Comparison of ENCODE assay signal across 22 cellular contexts in genomic region chr17:64402469-64402868, GRCh38. TPM values are rescaled to one million over a fixed set of nuclear protein-coding genes. Genes with fewer than 3 reads are reported as not detected.
DNase-seq lines count a peak whose midpoint lies in the region; ATAC-seq, FAIRE-seq and TF ChIP-seq lines count a peak whose summit lies in the region.
"Had no signal": no experiment of that assay in that cellular context is flagged by ENCODE, and none has a peak within 500 bp of the region (broad histone marks: within the 10 kb centered on the region; RNA-seq: fewer than 3 reads in every experiment).

No MANE protein-coding gene starts in this region.

- no TSS peak for BruUV-seq in endothelial cell of umbilical vein (replicated peaks; lab: Mats Ljungman, UMichigan)

- H2AFZ ChIP-seq in endothelial cell of umbilical vein (ENCODE audit: low read depth, low read length): no peak overlapping the region
- H2AFZ ChIP-seq: GM23338 had no signal

- H3K36me3 Mint-ChIP-seq in activated CD8-positive, alpha-beta T cell treated with anti-CD3 and anti-CD28 coated beads, Interleukin-2, amount 10 ng/mL, durations not matched to agents 7 days and 5 days (ENCODE audit: low read depth): no peaks in the 10 kb centered on the region
- H3K36me3 Mint-ChIP-seq in activated CD8-positive, alpha-beta T cell treated with anti-CD3 and anti-CD28 coated beads for 36 hours (ENCODE audit: low read depth): peaks cover 13% of the 10 kb centered on the region
- no peaks in the 10 kb centered on the region for H3K36me3 Mint-ChIP-seq in stimulated activated memory B cell treated with anti-CD40 and anti-IgM and Interleukin-4, amounts not matched to agents 10 μg/mL and 1 μg/mL and 100 μg/mL, for 72 hours

- no peaks in the 10 kb centered on the region for H3K27me3 Mint-ChIP-seq in activated CD8-positive, alpha-beta T cell treated with anti-CD3 and anti-CD28 coated beads, Interleukin-2, amount 10 ng/mL, durations not matched to agents 7 days and 5 days (ENCODE audit: low read depth)
- no peaks in the 10 kb centered on the region for H3K27me3 Mint-ChIP-seq in activated CD8-positive, alpha-beta T cell treated with anti-CD3 and anti-CD28 coated beads for 36 hours
- H3K27me3 Mint-ChIP-seq in stimulated activated memory B cell treated with anti-CD40 and anti-IgM and Interleukin-4, amounts not matched to agents 10 μg/mL and 1 μg/mL and 100 μg/mL, for 72 hours: no peaks in the 10 kb centered on the region
- H3K27me3 Mint-ChIP-seq: CD4-positive, alpha-beta T cell had no signal

- POLR2A ChIA-PET in activated CD8-positive, alpha-beta T cell treated with anti-CD3 and anti-CD28 coated beads, Interleukin-2, amount 10 ng/mL, durations not matched to agents 7 days and 5 days (lab: Charles Lee): interaction anchor here (1.3 kb wide), 1 partner anchor 9 kb away, joined by 5 read pairs; no protein-coding TSS in a partner anchor
- POLR2A ChIA-PET in activated CD8-positive, alpha-beta T cell treated with anti-CD3 and anti-CD28 coated beads for 36 hours (lab: Charles Lee): interaction anchor here (1.4 kb wide), 1 partner anchor 33 kb away, joined by 3 read pairs; no protein-coding TSS in a partner anchor
- POLR2A ChIA-PET in endothelial cell of umbilical vein (lab: Charles Lee): no interaction called here

- no peak for DNase-seq in activated CD8-positive, alpha-beta T cell treated with anti-CD3 and anti-CD28 coated beads, Interleukin-2, amount 10 ng/mL, durations not matched to agents 7 days and 5 days
- no peak for DNase-seq in activated CD8-positive, alpha-beta T cell treated with anti-CD3 and anti-CD28 coated beads for 36 hours
- DNase-seq in NCI-H82 treated with DMSO at 0.1 percent for 48 hours (lab: John Stamatoyannopoulos, UW; ENCODE audit: unreplicated experiment): peak; percentile 70
- DNase-seq in endothelial cell of umbilical vein (ENCODE audit: low read depth, low spot score): no peak
- no peak for DNase-seq in transverse colon
- no peak for DNase-seq in NCI-H1694 treated with DMSO at 0.1 percent for 48 hours (lab: John Stamatoyannopoulos, UW)
- DNase-seq: 8988T, Calu3, GF-D8, HCEC 1CT, KBM-7, NCI-H1105, NCI-H1694, NCI-H510A, NCI-H748 treated with DMSO at 0.1 percent for 48 hours, RPMI8226, SJCRH30 had no signal

- peak overlapping the region; percentile 60 for H3K27ac ChIP-seq in endothelial cell of umbilical vein (ENCODE audit: insufficient read depth, low read depth, low read length)
- H3K27ac ChIP-seq in transverse colon: peak overlapping the region in 1 of 4 donors; percentile 25
- H3K27ac ChIP-seq: SJCRH30 had no signal

- H3K9me3 ChIP-seq in endothelial cell of umbilical vein (replicated peaks; ENCODE audit: control insufficient read depth, insufficient read depth, low read length) (no peaks in the 10 kb centered on the region), transverse colon (no peaks in the 10 kb centered on the region)
- H3K9me3 ChIP-seq: SJCRH30 had no signal

- H3K9ac ChIP-seq in endothelial cell of umbilical vein (replicated peaks; ENCODE audit: extremely low read depth, insufficient read depth, low read length): no peak overlapping the region

- FAIRE-seq in endothelial cell of umbilical vein (lab: Jason Lieb, UNC): no peak

- H4K20me1 ChIP-seq in endothelial cell of umbilical vein (replicated peaks; ENCODE audit: control insufficient read depth, extremely low read depth, insufficient read depth, low read length): no peaks in the 10 kb centered on the region

- peaks cover 40% of the 10 kb centered on the region for H3K4me1 ChIP-seq in endothelial cell of umbilical vein (ENCODE audit: control insufficient read depth, extremely low read depth, insufficient read depth, low read length)
- peaks cover 0 to 2% (median 0%) of the 10 kb centered on the region in 4 donors for H3K4me1 ChIP-seq in transverse colon

- no peak for TF ChIP-seq CTCF in activated CD8-positive, alpha-beta T cell treated with anti-CD3 and anti-CD28 coated beads for 36 hours (IDR thresholded peaks at IDR 0.05)
- no peak for TF ChIP-seq CTCF in endothelial cell of umbilical vein (IDR thresholded peaks at IDR 0.05; ENCODE audit: extremely low read depth in 1 of 2, insufficient read depth in 1 of 2, low read depth in 1 of 2, low read length in 2 of 2)
- TF ChIP-seq CTCF in transverse colon (IDR thresholded peaks at IDR 0.05): no peak

- TF ChIP-seq POLR2A in endothelial cell of umbilical vein (IDR thresholded peaks at IDR 0.05; ENCODE audit: low read depth, low read length): no peak
- no peak for TF ChIP-seq POLR2A in transverse colon (IDR thresholded peaks at IDR 0.05)

- peak overlapping the region; percentile 22 for H3K27ac Mint-ChIP-seq in activated CD8-positive, alpha-beta T cell treated with anti-CD3 and anti-CD28 coated beads, Interleukin-2, amount 10 ng/mL, durations not matched to agents 7 days and 5 days
- no peak overlapping the region for H3K27ac Mint-ChIP-seq in activated CD8-positive, alpha-beta T cell treated with anti-CD3 and anti-CD28 coated beads for 36 hours
- H3K27ac Mint-ChIP-seq in stimulated activated memory B cell treated with anti-CD40 and anti-IgM and Interleukin-4, amounts not matched to agents 10 μg/mL and 1 μg/mL and 100 μg/mL, for 72 hours: peak overlapping the region; percentile 93
- H3K27ac Mint-ChIP-seq: GM23338 had no signal

- ATAC-seq in activated CD8-positive, alpha-beta T cell treated with anti-CD3 and anti-CD28 coated beads, Interleukin-2, amount 10 ng/mL, durations not matched to agents 7 days and 5 days: no peak
- ATAC-seq in activated CD8-positive, alpha-beta T cell treated with anti-CD3 and anti-CD28 coated beads for 36 hours: no peak
- no peak for ATAC-seq in stimulated activated memory B cell treated with anti-CD40 and anti-IgM and Interleukin-4, amounts not matched to agents 10 μg/mL and 1 μg/mL and 100 μg/mL, for 72 hours
- no peak for ATAC-seq in HG03095 (IDR thresholded peaks at IDR 0.05; ENCODE audit: unreplicated experiment)
- ATAC-seq: GM23338 had no signal

- H3K4me2 ChIP-seq in endothelial cell of umbilical vein (ENCODE audit: insufficient read depth, low read length): no peak overlapping the region
- H3K4me2 ChIP-seq: GM23338 had no signal

- no peaks in the 10 kb centered on the region for H3K36me3 ChIP-seq in endothelial cell of umbilical vein (ENCODE audit: control insufficient read depth in 2 of 2, extremely low read depth in 1 of 2, insufficient read depth in 2 of 2, low read length in 2 of 2)
- no peaks in the 10 kb centered on the region for H3K36me3 ChIP-seq in transverse colon
- H3K36me3 ChIP-seq: SJCRH30 had no signal

- 99 to 100% methylated on average over 1 to 5 of the region's 5 CpGs for WGBS in transverse colon (ENCODE audit: low coverage in 1 of 2), 2 donors

- in situ Hi-C loops in transverse colon (cut with MboI; ENCODE audit: low pct_ligation_motif_present in 1 of 4, low pct_unique_long_range_greater_than_20kb in 1 of 4, low sequenced_read_pairs in 3 of 4): no loop called here

- no peaks in the 10 kb centered on the region for H3K27me3 ChIP-seq in endothelial cell of umbilical vein (ENCODE audit: control insufficient read depth in 2 of 2, insufficient read depth in 2 of 2, low read length in 2 of 2)
- no peaks in the 10 kb centered on the region for H3K27me3 ChIP-seq in transverse colon
- H3K27me3 ChIP-seq: SJCRH30 had no signal

- CTCF ChIA-PET in activated CD8-positive, alpha-beta T cell treated with anti-CD3 and anti-CD28 coated beads, Interleukin-2, amount 10 ng/mL, durations not matched to agents 7 days and 5 days (lab: Charles Lee): interaction anchor here (0.7 to 2.4 kb wide), 8 partner anchors 8 to 90 kb away, joined by 3 to 10 read pairs (median 6); no protein-coding TSS in a partner anchor
- CTCF ChIA-PET in activated CD8-positive, alpha-beta T cell treated with anti-CD3 and anti-CD28 coated beads for 36 hours (lab: Charles Lee): interaction anchor here (1.2 to 1.9 kb wide), 4 partner anchors 10 to 90 kb away, joined by 3 to 13 read pairs (median 4); no protein-coding TSS in a partner anchor
- CTCF ChIA-PET in endothelial cell of umbilical vein (lab: Charles Lee): interaction anchor here (1.3 to 1.7 kb wide), 2 partner anchors 10 to 16 kb away, joined by 5 to 6 read pairs; no protein-coding TSS in a partner anchor

- intact Hi-C loops in activated CD8-positive, alpha-beta T cell treated with anti-CD3 and anti-CD28 coated beads for 36 hours (cut with micrococcal nuclease): no loop called here
- intact Hi-C loops in endothelial cell of umbilical vein (cut with micrococcal nuclease) (no loop called here), transverse colon (cut with DNase I; ENCODE audit: low total_unique reads) (no loop called here)

- peaks cover 64% of the 10 kb centered on the region for H3K4me1 Mint-ChIP-seq in activated CD8-positive, alpha-beta T cell treated with anti-CD3 and anti-CD28 coated beads, Interleukin-2, amount 10 ng/mL, durations not matched to agents 7 days and 5 days (ENCODE audit: low read depth)
- H3K4me1 Mint-ChIP-seq in activated CD8-positive, alpha-beta T cell treated with anti-CD3 and anti-CD28 coated beads for 36 hours (ENCODE audit: low read depth): peaks cover 42% of the 10 kb centered on the region
- H3K4me1 Mint-ChIP-seq in stimulated activated memory B cell treated with anti-CD40 and anti-IgM and Interleukin-4, amounts not matched to agents 10 μg/mL and 1 μg/mL and 100 μg/mL, for 72 hours: peaks cover 80% of the 10 kb centered on the region

- no peaks in the 10 kb centered on the region for H3K9me3 Mint-ChIP-seq in activated CD8-positive, alpha-beta T cell treated with anti-CD3 and anti-CD28 coated beads, Interleukin-2, amount 10 ng/mL, durations not matched to agents 7 days and 5 days (ENCODE audit: insufficient read depth)
- peaks cover 1% of the 10 kb centered on the region for H3K9me3 Mint-ChIP-seq in activated CD8-positive, alpha-beta T cell treated with anti-CD3 and anti-CD28 coated beads for 36 hours
- H3K9me3 Mint-ChIP-seq in stimulated activated memory B cell treated with anti-CD40 and anti-IgM and Interleukin-4, amounts not matched to agents 10 μg/mL and 1 μg/mL and 100 μg/mL, for 72 hours: no peaks in the 10 kb centered on the region
- H3K9me3 Mint-ChIP-seq: CD4-positive, alpha-beta T cell; GM23338 had no signal

- no peak for TF ChIP-seq EP300 in transverse colon (IDR thresholded peaks at IDR 0.05; ENCODE audit: low read depth)

- H3K4me3 ChIP-seq in endothelial cell of umbilical vein (replicated peaks in 1 of 3; ENCODE audit: insufficient read depth in 1 of 3, low read depth in 1 of 3, low read length in 3 of 3) (no peak overlapping the region), transverse colon (no peak overlapping the region)
- H3K4me3 ChIP-seq: GM23338, SJCRH30 had no signal

- dilution Hi-C loops in endothelial cell of umbilical vein (cut with MboI; ENCODE audit: extremely low pct_ligation_motif_present, low sequenced_read_pairs): no loop called here

- H3K4me3 Mint-ChIP-seq in activated CD8-positive, alpha-beta T cell treated with anti-CD3 and anti-CD28 coated beads, Interleukin-2, amount 10 ng/mL, durations not matched to agents 7 days and 5 days: no peak overlapping the region
- H3K4me3 Mint-ChIP-seq in activated CD8-positive, alpha-beta T cell treated with anti-CD3 and anti-CD28 coated beads for 36 hours: no peak overlapping the region
- H3K4me3 Mint-ChIP-seq in stimulated activated memory B cell treated with anti-CD40 and anti-IgM and Interleukin-4, amounts not matched to agents 10 μg/mL and 1 μg/mL and 100 μg/mL, for 72 hours: no peak overlapping the region
- H3K4me3 Mint-ChIP-seq: CD4-positive, alpha-beta T cell; GM23338 had no signal

- no peaks in the 10 kb centered on the region for H3K79me2 ChIP-seq in endothelial cell of umbilical vein (ENCODE audit: control insufficient read depth, insufficient read depth, low read length)

- no peaks in the 10 kb centered on the region for H3K9me1 ChIP-seq in endothelial cell of umbilical vein (replicated peaks; ENCODE audit: control insufficient read depth, extremely low read depth, insufficient read depth, low read length)

RNA-seq across cellular contexts. Expression of gene PECAM1, which starts 11.8 kb away (rescaled TPM):
- 100 to 1,000 TPM; 188 to 197 TPM for total RNA-seq in activated CD8-positive, alpha-beta T cell treated with anti-CD3 and anti-CD28 coated beads, Interleukin-2, amount 10 ng/mL, durations not matched to agents 7 days and 5 days
- total RNA-seq in activated CD8-positive, alpha-beta T cell treated with anti-CD3 and anti-CD28 coated beads for 36 hours: 10 to 100 TPM; 58.2 to 64.4 TPM
- total RNA-seq in endothelial cell of umbilical vein (1,037 and 1,131 TPM in 2 replicates), transverse colon (10 to 100 TPM; 17.7 to 32.1 (median 18.7) TPM)
- 621 and 832 TPM in 2 replicates for polyA plus RNA-seq in endothelial cell of umbilical vein
- 493 and 552 TPM in 2 replicates for polyA plus RNA-seq in endothelial cell of umbilical vein (2011; cell fraction: cytosol; rRNA removed)
- polyA plus RNA-seq in endothelial cell of umbilical vein (2011; cell fraction: nucleus; rRNA removed): 383 and 504 TPM in 2 replicates
- polyA plus RNA-seq in endothelial cell of umbilical vein (2012): 893 and 1,063 TPM in 2 replicates
- polyA minus RNA-seq in endothelial cell of umbilical vein: 4,612 and 5,290 TPM in 2 replicates
- polyA minus RNA-seq in endothelial cell of umbilical vein (2011; cell fraction: cytosol; rRNA and poly(A)+ RNA removed): not detected
- 645 and 1,088 TPM in 2 replicates for polyA minus RNA-seq in endothelial cell of umbilical vein (2011; cell fraction: nucleus; rRNA and poly(A)+ RNA removed)
- total RNA-seq: Calu3, GM23338 had no signal
- polyA plus RNA-seq: AG04450, GM23338 had no signal

RNA-seq across cellular contexts. Expression of gene MILR1, which starts 46.4 kb away (rescaled TPM):
- 1 to 10 TPM; 1.7 to 2.3 TPM for total RNA-seq in activated CD8-positive, alpha-beta T cell treated with anti-CD3 and anti-CD28 coated beads, Interleukin-2, amount 10 ng/mL, durations not matched to agents 7 days and 5 days
- total RNA-seq in activated CD8-positive, alpha-beta T cell treated with anti-CD3 and anti-CD28 coated beads for 36 hours: 1 to 10 TPM; 1.3 to 2.3 TPM
- total RNA-seq in endothelial cell of umbilical vein (1.2 and 1.6 TPM in 2 replicates), transverse colon (1 to 10 TPM in 2 of 4 donors, not detected in 2; 1.4 to 2.3 TPM)
- polyA plus RNA-seq in endothelial cell of umbilical vein: 17.8 and 21.6 TPM in 2 replicates
- polyA plus RNA-seq in endothelial cell of umbilical vein (2011; cell fraction: cytosol; rRNA removed): 16.8 and 17.6 TPM in 2 replicates
- polyA plus RNA-seq in endothelial cell of umbilical vein (2011; cell fraction: nucleus; rRNA removed): 35.9 and 55.9 TPM in 2 replicates
- polyA plus RNA-seq in endothelial cell of umbilical vein (2012): 7.9 and 12.4 TPM in 2 replicates
- polyA minus RNA-seq in endothelial cell of umbilical vein: 9.2 and 17.9 TPM in 2 replicates
- polyA minus RNA-seq in endothelial cell of umbilical vein (2011; cell fraction: cytosol; rRNA and poly(A)+ RNA removed): not detected
- polyA minus RNA-seq in endothelial cell of umbilical vein (2011; cell fraction: nucleus; rRNA and poly(A)+ RNA removed): 14.8 and 23.2 TPM in 2 replicates
- total RNA-seq: GM23338 had no signal
